ENCODE assay signal across 22 cellular contexts in the genomic region with DNA sequence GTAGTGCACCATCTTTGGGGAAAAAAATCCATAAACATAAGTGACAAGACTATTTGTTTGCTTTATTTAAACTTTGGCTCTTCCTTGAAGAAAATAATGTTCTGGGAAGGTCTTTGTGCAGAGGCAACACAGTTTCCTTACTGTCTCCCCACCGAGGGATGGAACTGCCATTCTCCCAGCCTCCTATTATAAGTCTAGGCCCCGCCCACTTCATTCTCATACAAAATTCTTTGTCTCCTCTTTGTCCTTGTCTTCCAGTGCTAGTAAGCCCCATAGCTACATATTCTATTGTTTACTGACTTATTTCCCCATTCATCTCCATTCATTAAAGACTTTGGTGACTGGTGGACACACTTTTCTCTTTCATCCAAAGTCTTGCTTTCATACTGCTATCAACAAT.
DNase-seq lines count a peak whose midpoint lies in the region; ATAC-seq lines count a peak whose summit lies in the region.
"Had no signal": no experiment of that assay in that cellular context is flagged by ENCODE, and none has a peak within 500 bp of the region (broad histone marks: within the 10 kb centered on the region; RNA-seq: fewer than 3 reads in every experiment).

No MANE protein-coding gene starts in this region.

- no peaks in the 10 kb centered on the region for H3K9me3 ChIP-seq in HAP-1
- H3K9me3 ChIP-seq: BE2C, BLaER1 had no signal

- H3K4me3 ChIP-seq in HAP-1 = no peak overlapping the region
- H3K4me3 ChIP-seq: BLaER1, GM12878 had no signal

- DNase-seq in HAP-1 (ENCODE audit: low spot score in 2 of 2) (peak; percentile 64 to 78), iPS-NIHi11 (ENCODE audit: low spot score) (peak; percentile 19), medulla oblongata (ENCODE audit: extremely low spot score) (no peak)
- DNase-seq: 8988T; ACHN; C1 segment of cervical spinal cord; CD4-positive, alpha-beta memory T cell; CD4-positive, CD25-positive, alpha-beta regulatory T cell; CD8-positive, alpha-beta memory T cell; COR-L47; DMS 273 treated with DMSO at 0.1 percent for 48 hours; DMS153; DMS53; DMS79; DND-41; EL; GDM1 had no signal

- peaks cover 19% of the 10 kb centered on the region for H3K4me1 ChIP-seq in HAP-1
- H3K4me1 ChIP-seq: BLaER1 had no signal

- in situ Hi-C loops in HAP-1 (cut with MboI; ENCODE audit: low sequenced_read_pairs) = no loop called here

- H3K36me3 ChIP-seq in HAP-1 (replicated peaks) = no peaks in the 10 kb centered on the region
- H3K36me3 ChIP-seq: BE2C, BLaER1 had no signal

- no peaks in the 10 kb centered on the region for H3K27me3 ChIP-seq in HAP-1 (ENCODE audit: low read depth)
- H3K27me3 ChIP-seq: BE2C, BLaER1 had no signal

- ATAC-seq in HG02588 (IDR thresholded peaks at IDR 0.05; ENCODE audit: unreplicated experiment) = no peak
- ATAC-seq in GM19351 (IDR thresholded peaks at IDR 0.05; ENCODE audit: unreplicated experiment) = no peak
- ATAC-seq: GM12878 had no signal
